In genomic region chr10:97428572-97428981, GRCh38 we compare ENCODE assay signal across 8 cellular contexts. TPM values are rescaled to one million over a fixed set of nuclear protein-coding genes. Genes with fewer than 3 reads are reported as not detected.
A peak's percentile ranks its signal among the peaks of the same experiment; 100 is the strongest.
DNase-seq lines count a peak whose midpoint lies in the region; ATAC-seq and TF ChIP-seq lines count a peak whose summit lies in the region.

No MANE protein-coding gene starts in this region.

- no peak for ATAC-seq in HG03039 (IDR thresholded peaks at IDR 0.05; ENCODE audit: unreplicated experiment)
- no peak for ATAC-seq in HG02973 (IDR thresholded peaks at IDR 0.05; ENCODE audit: unreplicated experiment)

- no peak for TF ChIP-seq CTCF in AG04449 (IDR thresholded peaks at IDR 0.05; ENCODE audit: insufficient read depth, low read length, missing control alignments)
- TF ChIP-seq CTCF in HFFc6 (IDR thresholded peaks at IDR 0.05): no peak

- H3K4me3 ChIP-seq in AG04449 (ENCODE audit: low read depth, low read length): peak overlapping the region; percentile 96

- H3K9me3 Mint-ChIP-seq in HFFc6 (no peaks in the 10 kb centered on the region), immature natural killer cell (no peaks in the 10 kb centered on the region)
- H3K9me3 Mint-ChIP-seq in activated T-cell treated with anti-CD3 and anti-CD28 coated beads, Interleukin-2, amount 50 U/mL, for 24 hours: no peaks in the 10 kb centered on the region

- CTCF ChIA-PET in AG04449 (lab: Yijun Ruan, JAX): interaction anchor here (1.1 to 1.3 kb wide), 3 partner anchors 9 to 19 kb away, joined by 3 read pairs; no protein-coding TSS in a partner anchor

- H3K27ac Mint-ChIP-seq in HFFc6 (peak overlapping the region; percentile 84), immature natural killer cell (peak overlapping the region in 5 of 6 donors; percentile 58 to 85 (median 71))
- peak overlapping the region; percentile 99 for H3K27ac Mint-ChIP-seq in activated T-cell treated with anti-CD3 and anti-CD28 coated beads, Interleukin-2, amount 50 U/mL, for 24 hours

- H3K36me3 Mint-ChIP-seq in HFFc6 (ENCODE audit: low read depth): peaks cover 31% of the 10 kb centered on the region
- H3K36me3 Mint-ChIP-seq in activated T-cell treated with anti-CD3 and anti-CD28 coated beads, Interleukin-2, amount 50 U/mL, for 24 hours (ENCODE audit: low read depth): peaks cover 80% of the 10 kb centered on the region
- peaks cover 0 to 10% (median 4%) of the 10 kb centered on the region in 3 donors for H3K36me3 Mint-ChIP-seq in immature natural killer cell

- no peak for DNase-seq in AG04449 (ENCODE audit: low read depth, low spot score)
- DNase-seq in HFFc6: peak; percentile 34
- peak; percentile 54 for DNase-seq in activated T-cell treated with anti-CD3 and anti-CD28 coated beads, Interleukin-2, amount 50 U/mL, for 24 hours
- DNase-seq in immature natural killer cell: no peak
- DNase-seq in NCI-H524 treated with DMSO at 0.1 percent for 48 hours (lab: John Stamatoyannopoulos, UW): no peak
- no peak for DNase-seq in DMS79 treated with DMSO at 0.1 percent for 48 hours (lab: John Stamatoyannopoulos, UW)

- POLR2A ChIA-PET in AG04449 (lab: Yijun Ruan, JAX): interaction anchor here (0.8 kb wide), 1 partner anchor 11 kb away, joined by 5 read pairs; no protein-coding TSS in a partner anchor

- H3K4me3 Mint-ChIP-seq in HFFc6: peak overlapping the region; percentile 93
- peak overlapping the region; percentile 96 for H3K4me3 Mint-ChIP-seq in activated T-cell treated with anti-CD3 and anti-CD28 coated beads, Interleukin-2, amount 50 U/mL, for 24 hours
- H3K4me3 Mint-ChIP-seq in immature natural killer cell: peak overlapping the region; percentile 9 to 80 (median 44)

- H3K27me3 Mint-ChIP-seq in HFFc6 (ENCODE audit: insufficient read depth): peaks cover 5% of the 10 kb centered on the region
- no peaks in the 10 kb centered on the region for H3K27me3 Mint-ChIP-seq in activated T-cell treated with anti-CD3 and anti-CD28 coated beads, Interleukin-2, amount 50 U/mL, for 24 hours
- H3K27me3 Mint-ChIP-seq in immature natural killer cell (ENCODE audit: low read depth in 3 of 3): peaks cover 3 to 6% (median 5%) of the 10 kb centered on the region in 3 donors

- H3K4me1 Mint-ChIP-seq in HFFc6 (ENCODE audit: low read depth) (peaks cover 28% of the 10 kb centered on the region), immature natural killer cell (peaks cover 31 to 39% of the 10 kb centered on the region in 2 donors)
- H3K4me1 Mint-ChIP-seq in activated T-cell treated with anti-CD3 and anti-CD28 coated beads, Interleukin-2, amount 50 U/mL, for 24 hours (ENCODE audit: low read depth): peaks cover 50% of the 10 kb centered on the region

RNA-seq across cellular contexts. Expression of gene PGAM1, which starts 2.6 kb away (rescaled TPM):
- 100 to 1,000 TPM; 505 to 594 (median 542) TPM for total RNA-seq in HFFc6 (2021; fragmentation: NEBNext Ultra II Directional; extraction: Animal tissue kit (Norgen Biotek cat#: 25700))
- polyA plus RNA-seq in immature natural killer cell: 100 to 1,000 TPM; 315 to 415 (median 316) TPM

RNA-seq across cellular contexts. Expression of gene EXOSC1, which starts 17.2 kb away (rescaled TPM):
- 10 to 100 TPM; 36.2 to 42.8 (median 39.9) TPM for total RNA-seq in HFFc6 (2021; fragmentation: NEBNext Ultra II Directional; extraction: Animal tissue kit (Norgen Biotek cat#: 25700))
- polyA plus RNA-seq in immature natural killer cell: 10 to 100 TPM; 60.3 to 96.0 (median 66.8) TPM

RNA-seq across cellular contexts. Expression of gene ZDHHC16, which starts 17.4 kb away (rescaled TPM):
- 10 to 100 TPM; 60.7 to 64.9 (median 63.1) TPM for total RNA-seq in HFFc6 (2021; fragmentation: NEBNext Ultra II Directional; extraction: Animal tissue kit (Norgen Biotek cat#: 25700))
- polyA plus RNA-seq in immature natural killer cell: 10 to 100 TPM; 19.9 to 38.5 (median 27.1) TPM

RNA-seq across cellular contexts. Expression of gene RRP12, which starts 27.4 kb away (rescaled TPM):
- 10 to 100 TPM; 37.3 to 46.6 (median 42.2) TPM for total RNA-seq in HFFc6 (2021; fragmentation: NEBNext Ultra II Directional; extraction: Animal tissue kit (Norgen Biotek cat#: 25700))
- 1 to 10 TPM; 4.6 to 8.5 (median 7.0) TPM for polyA plus RNA-seq in immature natural killer cell

Comparison
In these comparisons a context has a peak if more than half of its experiments do, and no peak if none do; other contexts are left out.
1. DNase-seq: peak in HFFc6 (single experiment) and activated T-cell treated with anti-CD3 and anti-CD28 coated beads, Interleukin-2, amount 50 U/mL, for 24 hours (single experiment); none in AG04449 (single experiment), immature natural killer cell (0 of 3), NCI-H524 treated with DMSO at 0.1 percent for 48 hours (single experiment) and DMS79 treated with DMSO at 0.1 percent for 48 hours (single experiment).
2. H3K4me3 Mint-ChIP-seq: peak in every context shown above with its lines; median percentile 96 in activated T-cell treated with anti-CD3 and anti-CD28 coated beads, Interleukin-2, amount 50 U/mL, for 24 hours; 93 in HFFc6; 44 in immature natural killer cell.
3. Peak in every context shown above with its lines, with median percentiles within 50 percentile points of each other: H3K27ac Mint-ChIP-seq.